Comparison of ENCODE assay signal across 1 cellular context in the genomic region with DNA sequence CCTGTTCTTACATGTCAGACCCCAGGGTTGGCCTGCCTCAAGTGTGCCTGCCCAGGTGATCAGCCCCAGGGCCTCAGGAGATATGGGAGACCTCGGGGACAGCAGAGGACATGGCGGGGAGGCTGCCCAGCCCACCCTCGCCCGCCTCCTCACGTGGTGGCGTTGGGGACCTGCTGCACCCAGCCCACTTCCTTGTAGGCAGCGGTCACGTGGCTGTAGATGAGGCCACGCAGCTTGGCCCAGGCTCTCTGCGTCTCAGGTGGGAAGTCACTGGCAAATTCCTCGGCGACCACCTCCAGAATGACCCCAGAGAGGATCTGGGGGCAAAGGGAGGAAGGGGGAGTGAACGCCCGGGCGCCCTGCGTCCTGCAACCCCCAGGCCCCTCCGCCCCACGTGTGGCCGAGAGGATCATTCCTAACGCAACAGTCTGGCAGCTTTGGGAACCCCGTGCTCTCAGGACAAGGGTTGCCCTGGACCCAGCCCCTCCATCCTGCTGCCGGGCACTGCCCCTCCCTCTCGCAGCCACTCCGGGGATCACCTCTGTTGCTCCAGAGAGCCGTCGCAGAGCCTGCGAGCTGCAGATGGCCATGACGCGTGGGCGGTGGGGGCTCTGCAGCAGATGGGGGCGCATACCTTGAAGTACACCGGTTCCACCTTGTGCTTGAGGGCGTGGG.
TF ChIP-seq lines count a peak whose summit lies in the region.

No MANE protein-coding gene starts in this region.

TF ChIP-seq in endothelial cell of umbilical vein, 7 proteins besides CTCF, POLR2A, EP300 and RAD21:
- TF ChIP-seq, protein P1, sequence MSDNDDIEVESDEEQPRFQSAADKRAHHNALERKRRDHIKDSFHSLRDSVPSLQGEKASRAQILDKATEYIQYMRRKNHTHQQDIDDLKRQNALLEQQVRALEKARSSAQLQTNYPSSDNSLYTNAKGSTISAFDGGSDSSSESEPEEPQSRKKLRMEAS (IDR thresholded peaks at IDR 0.05; ENCODE audit: insufficient read depth, insufficient read length), result no peak
- no peak for TF ChIP-seq EZH2 (IDR thresholded peaks at IDR 0.05; ENCODE audit: borderline replicate concordance, low read depth, low read length, severe bottlenecking)
- TF ChIP-seq JUN (IDR thresholded peaks at IDR 0.05; ENCODE audit: borderline replicate concordance, insufficient read depth, insufficient read length, low read depth), result no peak
- no peak for TF ChIP-seq MYC (IDR thresholded peaks at IDR 0.05; ENCODE audit: low read depth, low read length)
- TF ChIP-seq FOS (IDR thresholded peaks at IDR 0.05; ENCODE audit: borderline replicate concordance, insufficient read depth, low read length), result no peak
- no peak for TF ChIP-seq GATA2 (IDR thresholded peaks at IDR 0.05; ENCODE audit: insufficient read depth, insufficient read length, low read depth, low read length)
- TF ChIP-seq POLR2AphosphoS5 (IDR thresholded peaks at IDR 0.05; ENCODE audit: insufficient read depth, low read depth, low read length), result no peak
